Comparison of ENCODE assay signal across 16 cellular contexts in genomic region chr4:7812191-7812860, GRCh38.
A peak's percentile ranks its signal among the peaks of the same experiment; 100 is the strongest.
DNase-seq lines count a peak whose midpoint lies in the region; ATAC-seq, FAIRE-seq and TF ChIP-seq lines count a peak whose summit lies in the region.
"Had no signal": no experiment of that assay in that cellular context is flagged by ENCODE, and none has a peak within 500 bp of the region (broad histone marks: within the 10 kb centered on the region; RNA-seq: fewer than 3 reads in every experiment).

No MANE protein-coding gene starts in this region.

- H3K27me3 ChIP-seq in astrocyte (ENCODE audit: insufficient read depth, low read length) (no peaks in the 10 kb centered on the region), left ventricle myocardium inferior (ENCODE audit: low read depth) (no peaks in the 10 kb centered on the region), ovary (no peaks in the 10 kb centered on the region)
- no peaks in the 10 kb centered on the region for H3K27me3 ChIP-seq in CD8-positive, alpha-beta T cell (ENCODE audit: insufficient read depth, low read length)
- H3K27me3 ChIP-seq in naive thymus-derived CD4-positive, alpha-beta T cell (ENCODE audit: control insufficient read depth in 2 of 2, insufficient read depth in 2 of 2, low read length in 2 of 2) = no peaks in the 10 kb centered on the region
- H3K27me3 ChIP-seq: right lobe of liver had no signal

- H3K4me2 ChIP-seq in astrocyte (ENCODE audit: low read length) = no peak overlapping the region

- peak overlapping the region; percentile 0 for H3K9ac ChIP-seq in astrocyte (ENCODE audit: low read length)

- WGBS in ovary, 3 donors = 29 to 46% (median 42%) methylated on average over 19 of the region's 19 CpGs

- no peak for ATAC-seq in CD8-positive, alpha-beta T cell
- ATAC-seq in naive thymus-derived CD4-positive, alpha-beta T cell = no peak
- ATAC-seq: right lobe of liver; stimulated activated naive CD8-positive, alpha-beta T cell treated with anti-CD3 and anti-CD28 coated beads, Interleukin-15, Interleukin-2, amounts not matched to agents 100 U/mL and 50 U/mL, for 24 hours had no signal

- CTCF ChIA-PET in CD8-positive, alpha-beta T cell (lab: Charles Lee) = interaction anchor here (1.2 kb wide), 1 partner anchor 10 kb away, joined by 3 read pairs; no protein-coding TSS in a partner anchor
- CTCF ChIA-PET in naive thymus-derived CD4-positive, alpha-beta T cell (lab: Charles Lee) = interaction anchor here (0.6 kb wide), 1 partner anchor 51 kb away, joined by 3 read pairs; no protein-coding TSS in a partner anchor

- H3K4me1 ChIP-seq in astrocyte (ENCODE audit: insufficient read depth, low read length) = peaks cover 49% of the 10 kb centered on the region
- H3K4me1 ChIP-seq in left ventricle myocardium inferior = peaks cover 49% of the 10 kb centered on the region
- peaks cover 8% of the 10 kb centered on the region for H3K4me1 ChIP-seq in ovary (ENCODE audit: insufficient read depth)
- H3K4me1 ChIP-seq in CD8-positive, alpha-beta T cell (ENCODE audit: insufficient read depth, low read length) = no peaks in the 10 kb centered on the region
- no peaks in the 10 kb centered on the region for H3K4me1 ChIP-seq in naive thymus-derived CD4-positive, alpha-beta T cell (ENCODE audit: control insufficient read depth in 2 of 2, insufficient read depth in 2 of 2, low read length in 2 of 2)
- H3K4me1 ChIP-seq: right lobe of liver had no signal

- POLR2A ChIA-PET in CD8-positive, alpha-beta T cell (lab: Charles Lee) = no interaction called here
- POLR2A ChIA-PET in naive thymus-derived CD4-positive, alpha-beta T cell (lab: Charles Lee) = no interaction called here

- H4K20me1 ChIP-seq in astrocyte (ENCODE audit: insufficient read depth, low read length) = no peaks in the 10 kb centered on the region

- H2AFZ ChIP-seq in astrocyte (ENCODE audit: low read depth, low read length) = no peak overlapping the region

- no peak for FAIRE-seq in astrocyte (lab: Jason Lieb, UNC)
- FAIRE-seq: H1 had no signal

- no peaks in the 10 kb centered on the region for H3K27me3 Mint-ChIP-seq in astrocyte (ENCODE audit: low read depth, unreplicated experiment)
- no peaks in the 10 kb centered on the region for H3K27me3 Mint-ChIP-seq in CD8-positive, alpha-beta T cell (ENCODE audit: low read depth)
- H3K27me3 Mint-ChIP-seq in naive thymus-derived CD4-positive, alpha-beta T cell = no peaks in the 10 kb centered on the region
- H3K27me3 Mint-ChIP-seq: activated naive CD8-positive, alpha-beta T cell had no signal

- no peak overlapping the region for H3K4me3 ChIP-seq in astrocyte (ENCODE audit: insufficient read depth, low read depth, low read length)
- H3K4me3 ChIP-seq in left ventricle myocardium inferior = no peak overlapping the region
- H3K4me3 ChIP-seq in ovary = peak overlapping the region; percentile 2
- H3K4me3 ChIP-seq in CD8-positive, alpha-beta T cell (ENCODE audit: low read depth, low read length) = no peak overlapping the region
- H3K4me3 ChIP-seq in naive thymus-derived CD4-positive, alpha-beta T cell (ENCODE audit: low read length) = no peak overlapping the region
- H3K4me3 ChIP-seq: right lobe of liver had no signal

- H3K36me3 ChIP-seq in astrocyte (ENCODE audit: insufficient read depth, low read length) (peaks cover 72% of the 10 kb centered on the region), left ventricle myocardium inferior (peaks cover 27% of the 10 kb centered on the region), ovary (no peaks in the 10 kb centered on the region)
- H3K36me3 ChIP-seq in CD8-positive, alpha-beta T cell (ENCODE audit: insufficient read depth, low read length) = no peaks in the 10 kb centered on the region
- H3K36me3 ChIP-seq in naive thymus-derived CD4-positive, alpha-beta T cell (ENCODE audit: control insufficient read depth in 2 of 3, insufficient read depth in 3 of 3, low read length in 3 of 3) = peaks cover 0 to 40% (median 0%) of the 10 kb centered on the region in 3 experiments
- H3K36me3 ChIP-seq: right lobe of liver had no signal

- no peak overlapping the region for H3K4me3 Mint-ChIP-seq in astrocyte (ENCODE audit: unreplicated experiment)
- no peak overlapping the region for H3K4me3 Mint-ChIP-seq in CD8-positive, alpha-beta T cell
- H3K4me3 Mint-ChIP-seq in naive thymus-derived CD4-positive, alpha-beta T cell = no peak overlapping the region
- H3K4me3 Mint-ChIP-seq: activated naive CD8-positive, alpha-beta T cell had no signal

- peaks cover 60% of the 10 kb centered on the region for H3K4me1 Mint-ChIP-seq in astrocyte (ENCODE audit: low read depth, unreplicated experiment)
- no peaks in the 10 kb centered on the region for H3K4me1 Mint-ChIP-seq in CD8-positive, alpha-beta T cell (ENCODE audit: low read depth)
- peaks cover 0 to 3% (median 0%) of the 10 kb centered on the region in 7 donors for H3K4me1 Mint-ChIP-seq in naive thymus-derived CD4-positive, alpha-beta T cell

- DNase-seq in ACHN (peak; percentile 41), astrocyte (ENCODE audit: low read depth) (peak; percentile 26), left ventricle myocardium inferior (no peak), ovary (no peak), SIG-M5 treated with dmso at 0.1 percent for 504 hours (lab: John Stamatoyannopoulos, UW; ENCODE audit: unreplicated experiment) (no peak), GM03348 (ENCODE audit: low spot score) (no peak)
- no peak for DNase-seq in CD8-positive, alpha-beta T cell
- DNase-seq in naive thymus-derived CD4-positive, alpha-beta T cell = no peak
- DNase-seq: Calu3; cerebellar nuclear complex; NCI-H1105; right lobe of liver; stimulated activated naive CD8-positive, alpha-beta T cell treated with anti-CD3 and anti-CD28 coated beads, Interleukin-15, Interleukin-2, amounts not matched to agents 100 U/mL and 50 U/mL, for 24 hours; SW 1271 had no signal

- peak overlapping the region; percentile 72 for H3K27ac ChIP-seq in astrocyte (ENCODE audit: low read depth, low read length)
- H3K27ac ChIP-seq in left ventricle myocardium inferior (replicated peaks) = peak overlapping the region; percentile 82
- peak overlapping the region; percentile 76 to 79 for H3K27ac ChIP-seq in ovary
- no peak overlapping the region for H3K27ac ChIP-seq in CD8-positive, alpha-beta T cell (ENCODE audit: low read depth, low read length)
- no peak overlapping the region for H3K27ac ChIP-seq in naive thymus-derived CD4-positive, alpha-beta T cell (ENCODE audit: low read depth, low read length)
- H3K27ac ChIP-seq: right lobe of liver had no signal

- no peak for TF ChIP-seq EP300 in ovary (IDR thresholded peaks at IDR 0.05)

- peaks cover 7% of the 10 kb centered on the region for H3K9me3 Mint-ChIP-seq in astrocyte (ENCODE audit: unreplicated experiment)
- H3K9me3 Mint-ChIP-seq in CD8-positive, alpha-beta T cell = no peaks in the 10 kb centered on the region
- H3K9me3 Mint-ChIP-seq in naive thymus-derived CD4-positive, alpha-beta T cell = peaks cover 0 to 1% (median 0%) of the 10 kb centered on the region in 11 donors

- TF ChIP-seq POLR2A in ovary (IDR thresholded peaks at IDR 0.05) = no peak

- in situ Hi-C loops in ACHN (cut with HindIII; ENCODE audit: low pct_ligation_motif_present, low pct_unique_long_range_greater_than_20kb, low sequenced_read_pairs) = loop anchor here (25.0 kb wide), 1 partner anchor 125 kb away; the partner anchor contains the start of gene AFAP1

- H3K9me3 ChIP-seq in astrocyte (ENCODE audit: insufficient read depth, low read depth, low read length) = peaks cover 12% of the 10 kb centered on the region
- H3K9me3 ChIP-seq in left ventricle myocardium inferior (replicated peaks) = no peaks in the 10 kb centered on the region
- no peaks in the 10 kb centered on the region for H3K9me3 ChIP-seq in ovary
- no peaks in the 10 kb centered on the region for H3K9me3 ChIP-seq in CD8-positive, alpha-beta T cell (ENCODE audit: low read length)
- no peaks in the 10 kb centered on the region for H3K9me3 ChIP-seq in naive thymus-derived CD4-positive, alpha-beta T cell (ENCODE audit: control insufficient read depth in 2 of 3, low read length in 3 of 3)
- H3K9me3 ChIP-seq: right lobe of liver had no signal

- peaks cover 48% of the 10 kb centered on the region for H3K36me3 Mint-ChIP-seq in astrocyte (ENCODE audit: low read depth, unreplicated experiment)
- peaks cover 75% of the 10 kb centered on the region for H3K36me3 Mint-ChIP-seq in CD8-positive, alpha-beta T cell
- peaks cover 12 to 58% (median 22%) of the 10 kb centered on the region in 5 donors for H3K36me3 Mint-ChIP-seq in naive thymus-derived CD4-positive, alpha-beta T cell

- TF ChIP-seq CTCF in astrocyte (IDR thresholded peaks at IDR 0.05; ENCODE audit: insufficient read depth, low read depth, low read length) = no peak
- no peak for TF ChIP-seq CTCF in left ventricle myocardium inferior (IDR thresholded peaks at IDR 0.05; ENCODE audit: borderline replicate concordance)
- TF ChIP-seq CTCF in ovary (IDR thresholded peaks at IDR 0.05) = no peak
- TF ChIP-seq CTCF in CD8-positive, alpha-beta T cell (IDR thresholded peaks at IDR 0.05) = no peak

- H3K27ac Mint-ChIP-seq in astrocyte (ENCODE audit: unreplicated experiment) = no peak overlapping the region
- H3K27ac Mint-ChIP-seq in CD8-positive, alpha-beta T cell = no peak overlapping the region
- peak overlapping the region in 1 of 9 donors; percentile 43 for H3K27ac Mint-ChIP-seq in naive thymus-derived CD4-positive, alpha-beta T cell
- H3K27ac Mint-ChIP-seq: activated naive CD8-positive, alpha-beta T cell had no signal

- H3K79me2 ChIP-seq in astrocyte (ENCODE audit: insufficient read depth, low read length) = peaks cover 80% of the 10 kb centered on the region

- intact Hi-C loops in left ventricle myocardium inferior (cut with micrococcal nuclease) (no loop called here), ovary (cut with DNase I) (no loop called here)
- intact Hi-C loops in CD8-positive, alpha-beta T cell (cut with DNase I, micrococcal nuclease) = no loop called here
- intact Hi-C loops in naive thymus-derived CD4-positive, alpha-beta T cell (cut with micrococcal nuclease) = no loop called here

Comparison
In these comparisons a context has a peak if more than half of its experiments do, and no peak if none do; other contexts are left out.
1. DNase-seq: peak in ACHN (single experiment) and astrocyte (single experiment); none in left ventricle myocardium inferior (single experiment), ovary (0 of 5), SIG-M5 treated with dmso at 0.1 percent for 504 hours (single experiment), CD8-positive, alpha-beta T cell (0 of 7), GM03348 (single experiment) and naive thymus-derived CD4-positive, alpha-beta T cell (0 of 9).
2. H3K27ac ChIP-seq: peak in astrocyte (single experiment), left ventricle myocardium inferior (single experiment) and ovary (2 of 2); none in CD8-positive, alpha-beta T cell (single experiment) and naive thymus-derived CD4-positive, alpha-beta T cell (single experiment).